In genomic region chr3:33889394-33890039, GRCh38 we compare ENCODE assay signal across 1 cellular context.
TF ChIP-seq lines count a peak whose summit lies in the region.

No MANE protein-coding gene starts in this region.

TF ChIP-seq in SK-N-SH, 30 proteins besides CTCF, POLR2A, EP300 and RAD21 (continued from another document):
- no peak for TF ChIP-seq PBX3 (IDR thresholded peaks at IDR 0.05)
- TF ChIP-seq MXI1 (IDR thresholded peaks at IDR 0.05; ENCODE audit: low read depth, low read length) = no peak
